1 cellular context compared by ENCODE assay signal in the genomic region with DNA sequence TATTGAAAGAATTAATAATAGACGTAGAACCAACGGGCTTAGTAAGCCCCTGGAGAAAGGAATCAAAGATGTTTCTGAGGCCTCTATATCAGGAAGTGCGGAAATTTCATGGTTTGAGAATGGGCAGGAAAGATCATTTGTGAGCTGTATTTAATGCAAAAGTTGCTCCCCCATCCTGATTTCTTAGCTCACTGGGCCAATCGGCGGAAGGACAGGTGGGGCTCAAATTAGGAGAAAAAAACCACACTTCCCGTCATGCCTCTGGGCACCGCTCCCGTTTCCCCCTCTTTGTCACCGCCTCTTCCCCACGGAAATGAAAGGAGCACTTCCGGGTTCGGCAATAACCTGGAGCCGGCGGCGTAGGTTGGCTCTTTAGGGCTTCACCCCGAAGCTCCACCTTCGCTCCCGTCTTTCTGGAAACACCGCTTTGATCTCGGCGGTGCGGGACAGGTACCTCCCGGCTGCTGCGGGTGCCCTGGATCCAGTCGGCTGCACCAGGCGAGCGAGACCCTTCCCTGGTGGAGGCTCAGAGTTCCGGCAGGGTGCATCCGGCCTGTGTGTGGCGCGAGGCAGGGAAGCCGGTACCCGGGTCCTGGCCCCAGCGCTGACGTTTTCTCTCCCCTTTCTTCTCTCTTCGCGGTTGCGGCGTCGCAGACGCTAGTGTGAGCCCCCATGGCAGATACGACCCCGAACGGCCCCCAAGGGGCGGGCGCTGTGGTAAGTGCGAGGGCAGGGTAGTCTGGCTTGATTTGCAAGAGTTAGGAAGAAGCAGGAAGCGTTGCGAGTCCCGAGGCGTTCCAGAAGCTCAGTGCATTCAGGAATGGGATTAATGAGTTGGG.
TF ChIP-seq lines count a peak whose summit lies in the region.

A gene with protein sequence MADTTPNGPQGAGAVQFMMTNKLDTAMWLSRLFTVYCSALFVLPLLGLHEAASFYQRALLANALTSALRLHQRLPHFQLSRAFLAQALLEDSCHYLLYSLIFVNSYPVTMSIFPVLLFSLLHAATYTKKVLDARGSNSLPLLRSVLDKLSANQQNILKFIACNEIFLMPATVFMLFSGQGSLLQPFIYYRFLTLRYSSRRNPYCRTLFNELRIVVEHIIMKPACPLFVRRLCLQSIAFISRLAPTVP (plus strand): TSS at position 617 of the 839 bp plus-strand sequence. CDS start 56 bp downstream, at position 673.

TF ChIP-seq in GM12878, 131 proteins besides CTCF, POLR2A, EP300 and RAD21 (continued from another document and continues in another):
- TF ChIP-seq, protein P1, sequence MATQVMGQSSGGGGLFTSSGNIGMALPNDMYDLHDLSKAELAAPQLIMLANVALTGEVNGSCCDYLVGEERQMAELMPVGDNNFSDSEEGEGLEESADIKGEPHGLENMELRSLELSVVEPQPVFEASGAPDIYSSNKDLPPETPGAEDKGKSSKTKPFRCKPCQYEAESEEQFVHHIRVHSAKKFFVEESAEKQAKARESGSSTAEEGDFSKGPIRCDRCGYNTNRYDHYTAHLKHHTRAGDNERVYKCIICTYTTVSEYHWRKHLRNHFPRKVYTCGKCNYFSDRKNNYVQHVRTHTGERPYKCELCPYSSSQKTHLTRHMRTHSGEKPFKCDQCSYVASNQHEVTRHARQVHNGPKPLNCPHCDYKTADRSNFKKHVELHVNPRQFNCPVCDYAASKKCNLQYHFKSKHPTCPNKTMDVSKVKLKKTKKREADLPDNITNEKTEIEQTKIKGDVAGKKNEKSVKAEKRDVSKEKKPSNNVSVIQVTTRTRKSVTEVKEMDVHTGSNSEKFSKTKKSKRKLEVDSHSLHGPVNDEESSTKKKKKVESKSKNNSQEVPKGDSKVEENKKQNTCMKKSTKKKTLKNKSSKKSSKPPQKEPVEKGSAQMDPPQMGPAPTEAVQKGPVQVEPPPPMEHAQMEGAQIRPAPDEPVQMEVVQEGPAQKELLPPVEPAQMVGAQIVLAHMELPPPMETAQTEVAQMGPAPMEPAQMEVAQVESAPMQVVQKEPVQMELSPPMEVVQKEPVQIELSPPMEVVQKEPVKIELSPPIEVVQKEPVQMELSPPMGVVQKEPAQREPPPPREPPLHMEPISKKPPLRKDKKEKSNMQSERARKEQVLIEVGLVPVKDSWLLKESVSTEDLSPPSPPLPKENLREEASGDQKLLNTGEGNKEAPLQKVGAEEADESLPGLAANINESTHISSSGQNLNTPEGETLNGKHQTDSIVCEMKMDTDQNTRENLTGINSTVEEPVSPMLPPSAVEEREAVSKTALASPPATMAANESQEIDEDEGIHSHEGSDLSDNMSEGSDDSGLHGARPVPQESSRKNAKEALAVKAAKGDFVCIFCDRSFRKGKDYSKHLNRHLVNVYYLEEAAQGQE (IDR thresholded peaks at IDR 0.05; ENCODE audit: low read depth, low read length) = no peak
- peak; percentile 52; the same call in 1 of the 2 replicates for TF ChIP-seq ZNF207 (IDR thresholded peaks at IDR 0.05; ENCODE audit: borderline replicate concordance)
- TF ChIP-seq RB1 (IDR thresholded peaks at IDR 0.05; ENCODE audit: borderline replicate concordance) = no peak
- peak; percentile 37 to 62 for TF ChIP-seq EGR1 (IDR thresholded peaks at IDR 0.05; ENCODE audit: borderline replicate concordance in 1 of 2, low read depth in 2 of 2, low read length in 2 of 2)
- TF ChIP-seq HDAC6 (IDR thresholded peaks at IDR 0.05; ENCODE audit: unreplicated experiment) = no peak
- TF ChIP-seq NR2C1 (IDR thresholded peaks at IDR 0.05) = peak; percentile 99
- peak; percentile 65; the same call in 1 of the 2 replicates for TF ChIP-seq NBN (IDR thresholded peaks at IDR 0.05)
- TF ChIP-seq, protein P2, sequence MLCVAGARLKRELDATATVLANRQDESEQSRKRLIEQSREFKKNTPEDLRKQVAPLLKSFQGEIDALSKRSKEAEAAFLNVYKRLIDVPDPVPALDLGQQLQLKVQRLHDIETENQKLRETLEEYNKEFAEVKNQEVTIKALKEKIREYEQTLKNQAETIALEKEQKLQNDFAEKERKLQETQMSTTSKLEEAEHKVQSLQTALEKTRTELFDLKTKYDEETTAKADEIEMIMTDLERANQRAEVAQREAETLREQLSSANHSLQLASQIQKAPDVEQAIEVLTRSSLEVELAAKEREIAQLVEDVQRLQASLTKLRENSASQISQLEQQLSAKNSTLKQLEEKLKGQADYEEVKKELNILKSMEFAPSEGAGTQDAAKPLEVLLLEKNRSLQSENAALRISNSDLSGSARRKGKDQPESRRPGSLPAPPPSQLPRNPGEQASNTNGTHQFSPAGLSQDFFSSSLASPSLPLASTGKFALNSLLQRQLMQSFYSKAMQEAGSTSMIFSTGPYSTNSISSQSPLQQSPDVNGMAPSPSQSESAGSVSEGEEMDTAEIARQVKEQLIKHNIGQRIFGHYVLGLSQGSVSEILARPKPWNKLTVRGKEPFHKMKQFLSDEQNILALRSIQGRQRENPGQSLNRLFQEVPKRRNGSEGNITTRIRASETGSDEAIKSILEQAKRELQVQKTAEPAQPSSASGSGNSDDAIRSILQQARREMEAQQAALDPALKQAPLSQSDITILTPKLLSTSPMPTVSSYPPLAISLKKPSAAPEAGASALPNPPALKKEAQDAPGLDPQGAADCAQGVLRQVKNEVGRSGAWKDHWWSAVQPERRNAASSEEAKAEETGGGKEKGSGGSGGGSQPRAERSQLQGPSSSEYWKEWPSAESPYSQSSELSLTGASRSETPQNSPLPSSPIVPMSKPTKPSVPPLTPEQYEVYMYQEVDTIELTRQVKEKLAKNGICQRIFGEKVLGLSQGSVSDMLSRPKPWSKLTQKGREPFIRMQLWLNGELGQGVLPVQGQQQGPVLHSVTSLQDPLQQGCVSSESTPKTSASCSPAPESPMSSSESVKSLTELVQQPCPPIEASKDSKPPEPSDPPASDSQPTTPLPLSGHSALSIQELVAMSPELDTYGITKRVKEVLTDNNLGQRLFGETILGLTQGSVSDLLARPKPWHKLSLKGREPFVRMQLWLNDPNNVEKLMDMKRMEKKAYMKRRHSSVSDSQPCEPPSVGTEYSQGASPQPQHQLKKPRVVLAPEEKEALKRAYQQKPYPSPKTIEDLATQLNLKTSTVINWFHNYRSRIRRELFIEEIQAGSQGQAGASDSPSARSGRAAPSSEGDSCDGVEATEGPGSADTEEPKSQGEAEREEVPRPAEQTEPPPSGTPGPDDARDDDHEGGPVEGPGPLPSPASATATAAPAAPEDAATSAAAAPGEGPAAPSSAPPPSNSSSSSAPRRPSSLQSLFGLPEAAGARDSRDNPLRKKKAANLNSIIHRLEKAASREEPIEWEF (IDR thresholded peaks at IDR 0.05; ENCODE audit: insufficient replicate concordance, low read depth, low read length) = no peak
- peak; percentile 39 for TF ChIP-seq NR2F1 (conservative IDR thresholded peaks at IDR 0.05)
- no peak for TF ChIP-seq NRF1 (conservative IDR thresholded peaks at IDR 0.05; ENCODE audit: low read depth, low read length)
- TF ChIP-seq HDAC2 (IDR thresholded peaks at IDR 0.05) = no peak
- TF ChIP-seq POLR2AphosphoS5 (IDR thresholded peaks at IDR 0.05; ENCODE audit: low read length) = peak; percentile 88
- TF ChIP-seq, protein P3, sequence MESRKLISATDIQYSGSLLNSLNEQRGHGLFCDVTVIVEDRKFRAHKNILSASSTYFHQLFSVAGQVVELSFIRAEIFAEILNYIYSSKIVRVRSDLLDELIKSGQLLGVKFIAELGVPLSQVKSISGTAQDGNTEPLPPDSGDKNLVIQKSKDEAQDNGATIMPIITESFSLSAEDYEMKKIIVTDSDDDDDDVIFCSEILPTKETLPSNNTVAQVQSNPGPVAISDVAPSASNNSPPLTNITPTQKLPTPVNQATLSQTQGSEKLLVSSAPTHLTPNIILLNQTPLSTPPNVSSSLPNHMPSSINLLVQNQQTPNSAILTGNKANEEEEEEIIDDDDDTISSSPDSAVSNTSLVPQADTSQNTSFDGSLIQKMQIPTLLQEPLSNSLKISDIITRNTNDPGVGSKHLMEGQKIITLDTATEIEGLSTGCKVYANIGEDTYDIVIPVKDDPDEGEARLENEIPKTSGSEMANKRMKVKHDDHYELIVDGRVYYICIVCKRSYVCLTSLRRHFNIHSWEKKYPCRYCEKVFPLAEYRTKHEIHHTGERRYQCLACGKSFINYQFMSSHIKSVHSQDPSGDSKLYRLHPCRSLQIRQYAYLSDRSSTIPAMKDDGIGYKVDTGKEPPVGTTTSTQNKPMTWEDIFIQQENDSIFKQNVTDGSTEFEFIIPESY (IDR thresholded peaks at IDR 0.05) = no peak
- TF ChIP-seq SIN3A (IDR thresholded peaks at IDR 0.05; ENCODE audit: low read depth, low read length) = no peak
- TF ChIP-seq, protein P4, sequence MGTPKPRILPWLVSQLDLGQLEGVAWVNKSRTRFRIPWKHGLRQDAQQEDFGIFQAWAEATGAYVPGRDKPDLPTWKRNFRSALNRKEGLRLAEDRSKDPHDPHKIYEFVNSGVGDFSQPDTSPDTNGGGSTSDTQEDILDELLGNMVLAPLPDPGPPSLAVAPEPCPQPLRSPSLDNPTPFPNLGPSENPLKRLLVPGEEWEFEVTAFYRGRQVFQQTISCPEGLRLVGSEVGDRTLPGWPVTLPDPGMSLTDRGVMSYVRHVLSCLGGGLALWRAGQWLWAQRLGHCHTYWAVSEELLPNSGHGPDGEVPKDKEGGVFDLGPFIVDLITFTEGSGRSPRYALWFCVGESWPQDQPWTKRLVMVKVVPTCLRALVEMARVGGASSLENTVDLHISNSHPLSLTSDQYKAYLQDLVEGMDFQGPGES (IDR thresholded peaks at IDR 0.05) = no peak
- TF ChIP-seq WRNIP1 (IDR thresholded peaks at IDR 0.05; ENCODE audit: borderline replicate concordance, low read depth, low read length) = no peak
- TF ChIP-seq JUND (IDR thresholded peaks at IDR 0.05; ENCODE audit: low read depth, low read length) = no peak
- TF ChIP-seq, protein P5, sequence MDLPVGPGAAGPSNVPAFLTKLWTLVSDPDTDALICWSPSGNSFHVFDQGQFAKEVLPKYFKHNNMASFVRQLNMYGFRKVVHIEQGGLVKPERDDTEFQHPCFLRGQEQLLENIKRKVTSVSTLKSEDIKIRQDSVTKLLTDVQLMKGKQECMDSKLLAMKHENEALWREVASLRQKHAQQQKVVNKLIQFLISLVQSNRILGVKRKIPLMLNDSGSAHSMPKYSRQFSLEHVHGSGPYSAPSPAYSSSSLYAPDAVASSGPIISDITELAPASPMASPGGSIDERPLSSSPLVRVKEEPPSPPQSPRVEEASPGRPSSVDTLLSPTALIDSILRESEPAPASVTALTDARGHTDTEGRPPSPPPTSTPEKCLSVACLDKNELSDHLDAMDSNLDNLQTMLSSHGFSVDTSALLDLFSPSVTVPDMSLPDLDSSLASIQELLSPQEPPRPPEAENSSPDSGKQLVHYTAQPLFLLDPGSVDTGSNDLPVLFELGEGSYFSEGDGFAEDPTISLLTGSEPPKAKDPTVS (IDR thresholded peaks at IDR 0.05; ENCODE audit: low read depth, low read length) = no peak
- TF ChIP-seq BMI1 (IDR thresholded peaks at IDR 0.05; ENCODE audit: borderline replicate concordance) = no peak
- TF ChIP-seq SREBF2 (IDR thresholded peaks at IDR 0.05; ENCODE audit: low read length) = 0 out of 2 replicates have a peak, but pooled peaks have one; percentile 49
- TF ChIP-seq KDM1A (IDR thresholded peaks at IDR 0.05; ENCODE audit: borderline replicate concordance) = no peak
- TF ChIP-seq, protein P6, sequence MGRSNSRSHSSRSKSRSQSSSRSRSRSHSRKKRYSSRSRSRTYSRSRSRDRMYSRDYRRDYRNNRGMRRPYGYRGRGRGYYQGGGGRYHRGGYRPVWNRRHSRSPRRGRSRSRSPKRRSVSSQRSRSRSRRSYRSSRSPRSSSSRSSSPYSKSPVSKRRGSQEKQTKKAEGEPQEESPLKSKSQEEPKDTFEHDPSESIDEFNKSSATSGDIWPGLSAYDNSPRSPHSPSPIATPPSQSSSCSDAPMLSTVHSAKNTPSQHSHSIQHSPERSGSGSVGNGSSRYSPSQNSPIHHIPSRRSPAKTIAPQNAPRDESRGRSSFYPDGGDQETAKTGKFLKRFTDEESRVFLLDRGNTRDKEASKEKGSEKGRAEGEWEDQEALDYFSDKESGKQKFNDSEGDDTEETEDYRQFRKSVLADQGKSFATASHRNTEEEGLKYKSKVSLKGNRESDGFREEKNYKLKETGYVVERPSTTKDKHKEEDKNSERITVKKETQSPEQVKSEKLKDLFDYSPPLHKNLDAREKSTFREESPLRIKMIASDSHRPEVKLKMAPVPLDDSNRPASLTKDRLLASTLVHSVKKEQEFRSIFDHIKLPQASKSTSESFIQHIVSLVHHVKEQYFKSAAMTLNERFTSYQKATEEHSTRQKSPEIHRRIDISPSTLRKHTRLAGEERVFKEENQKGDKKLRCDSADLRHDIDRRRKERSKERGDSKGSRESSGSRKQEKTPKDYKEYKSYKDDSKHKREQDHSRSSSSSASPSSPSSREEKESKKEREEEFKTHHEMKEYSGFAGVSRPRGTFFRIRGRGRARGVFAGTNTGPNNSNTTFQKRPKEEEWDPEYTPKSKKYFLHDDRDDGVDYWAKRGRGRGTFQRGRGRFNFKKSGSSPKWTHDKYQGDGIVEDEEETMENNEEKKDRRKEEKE (IDR thresholded peaks at IDR 0.05) = no peak
- TF ChIP-seq RUNX3 (IDR thresholded peaks at IDR 0.05; ENCODE audit: low read length) = peak; percentile 80
- TF ChIP-seq, protein P7, sequence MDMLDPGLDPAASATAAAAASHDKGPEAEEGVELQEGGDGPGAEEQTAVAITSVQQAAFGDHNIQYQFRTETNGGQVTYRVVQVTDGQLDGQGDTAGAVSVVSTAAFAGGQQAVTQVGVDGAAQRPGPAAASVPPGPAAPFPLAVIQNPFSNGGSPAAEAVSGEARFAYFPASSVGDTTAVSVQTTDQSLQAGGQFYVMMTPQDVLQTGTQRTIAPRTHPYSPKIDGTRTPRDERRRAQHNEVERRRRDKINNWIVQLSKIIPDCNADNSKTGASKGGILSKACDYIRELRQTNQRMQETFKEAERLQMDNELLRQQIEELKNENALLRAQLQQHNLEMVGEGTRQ (IDR thresholded peaks at IDR 0.05; ENCODE audit: borderline replicate concordance, low read depth, low read length) = no peak
- TF ChIP-seq SREBF1 (IDR thresholded peaks at IDR 0.05; ENCODE audit: low read length) = peak; percentile 76; the same call in 1 of the 2 replicates
- TF ChIP-seq IRF4 (IDR thresholded peaks at IDR 0.05; ENCODE audit: low read depth, low read length) = peak; percentile 78
- TF ChIP-seq, protein P8, sequence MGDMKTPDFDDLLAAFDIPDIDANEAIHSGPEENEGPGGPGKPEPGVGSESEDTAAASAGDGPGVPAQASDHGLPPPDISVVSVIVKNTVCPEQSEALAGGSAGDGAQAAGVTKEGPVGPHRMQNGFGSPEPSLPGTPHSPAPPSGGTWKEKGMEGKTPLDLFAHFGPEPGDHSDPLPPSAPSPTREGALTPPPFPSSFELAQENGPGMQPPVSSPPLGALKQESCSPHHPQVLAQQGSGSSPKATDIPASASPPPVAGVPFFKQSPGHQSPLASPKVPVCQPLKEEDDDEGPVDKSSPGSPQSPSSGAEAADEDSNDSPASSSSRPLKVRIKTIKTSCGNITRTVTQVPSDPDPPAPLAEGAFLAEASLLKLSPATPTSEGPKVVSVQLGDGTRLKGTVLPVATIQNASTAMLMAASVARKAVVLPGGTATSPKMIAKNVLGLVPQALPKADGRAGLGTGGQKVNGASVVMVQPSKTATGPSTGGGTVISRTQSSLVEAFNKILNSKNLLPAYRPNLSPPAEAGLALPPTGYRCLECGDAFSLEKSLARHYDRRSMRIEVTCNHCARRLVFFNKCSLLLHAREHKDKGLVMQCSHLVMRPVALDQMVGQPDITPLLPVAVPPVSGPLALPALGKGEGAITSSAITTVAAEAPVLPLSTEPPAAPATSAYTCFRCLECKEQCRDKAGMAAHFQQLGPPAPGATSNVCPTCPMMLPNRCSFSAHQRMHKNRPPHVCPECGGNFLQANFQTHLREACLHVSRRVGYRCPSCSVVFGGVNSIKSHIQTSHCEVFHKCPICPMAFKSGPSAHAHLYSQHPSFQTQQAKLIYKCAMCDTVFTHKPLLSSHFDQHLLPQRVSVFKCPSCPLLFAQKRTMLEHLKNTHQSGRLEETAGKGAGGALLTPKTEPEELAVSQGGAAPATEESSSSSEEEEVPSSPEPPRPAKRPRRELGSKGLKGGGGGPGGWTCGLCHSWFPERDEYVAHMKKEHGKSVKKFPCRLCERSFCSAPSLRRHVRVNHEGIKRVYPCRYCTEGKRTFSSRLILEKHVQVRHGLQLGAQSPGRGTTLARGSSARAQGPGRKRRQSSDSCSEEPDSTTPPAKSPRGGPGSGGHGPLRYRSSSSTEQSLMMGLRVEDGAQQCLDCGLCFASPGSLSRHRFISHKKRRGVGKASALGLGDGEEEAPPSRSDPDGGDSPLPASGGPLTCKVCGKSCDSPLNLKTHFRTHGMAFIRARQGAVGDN (IDR thresholded peaks at IDR 0.05) = peak; percentile 41; the same call in 1 of the 2 replicates
- TF ChIP-seq CHD4 (IDR thresholded peaks at IDR 0.05) = no peak
